1 cellular context compared by ENCODE assay signal in genomic region chr12:122967151-122967550, GRCh38.
TF ChIP-seq lines count a peak whose summit lies in the region.

No MANE protein-coding gene starts in this region.

TF ChIP-seq in H1, 55 proteins besides CTCF, POLR2A, EP300 and RAD21:
- TF ChIP-seq YY1 (IDR thresholded peaks at IDR 0.05; ENCODE audit: low read depth, low read length) (no peak), SAP30 (IDR thresholded peaks at IDR 0.05; ENCODE audit: insufficient read depth, insufficient replicate concordance, low read length) (no peak), BRCA1 (IDR thresholded peaks at IDR 0.05; ENCODE audit: low read depth, low read length) (no peak), KDM4A (IDR thresholded peaks at IDR 0.05; ENCODE audit: low read depth, low read length, severe bottlenecking) (no peak), SP4 (IDR thresholded peaks at IDR 0.05; ENCODE audit: low read length) (no peak), TAF1 (IDR thresholded peaks at IDR 0.05; ENCODE audit: low read depth, low read length) (no peak)
TF ChIP-seq in H1: peak in this region for 0.
